In genomic region chr4:8267077-8267476, GRCh38 we compare ENCODE assay signal across 8 cellular contexts. TPM values are rescaled to one million over a fixed set of nuclear protein-coding genes. Genes with fewer than 3 reads are reported as not detected.
A peak's percentile ranks its signal among the peaks of the same experiment; 100 is the strongest.
DNase-seq lines count a peak whose midpoint lies in the region; ATAC-seq and TF ChIP-seq lines count a peak whose summit lies in the region.
"Had no signal": no experiment of that assay in that cellular context is flagged by ENCODE, and none has a peak within 500 bp of the region (broad histone marks: within the 10 kb centered on the region; RNA-seq: fewer than 3 reads in every experiment).

No MANE protein-coding gene starts in this region.

- H3K27me3 ChIP-seq in esophagus muscularis mucosa (peaks cover 0 to 12% (median 0%) of the 10 kb centered on the region in 4 donors), neutrophil (no peaks in the 10 kb centered on the region)

- TF ChIP-seq POLR2A in esophagus muscularis mucosa (IDR thresholded peaks at IDR 0.05; ENCODE audit: low read depth) = no peak

- H3K9me3 ChIP-seq in esophagus muscularis mucosa (no peaks in the 10 kb centered on the region), neutrophil (no peaks in the 10 kb centered on the region)

- intact Hi-C loops in esophagus muscularis mucosa (cut with DNase I) = no loop called here

- DNase-seq in GM12864 (ENCODE audit: low read depth) (no peak), esophagus muscularis mucosa (ENCODE audit: extremely low spot score) (no peak), C1 segment of cervical spinal cord (lab: John Stamatoyannopoulos, UW) (no peak)

- H3K4me3 ChIP-seq in GM12864 (ENCODE audit: low read depth, low read length) (no peak overlapping the region), esophagus muscularis mucosa (no peak overlapping the region), neutrophil (ENCODE audit: low read depth in 1 of 2, low read length in 1 of 2) (no peak overlapping the region)

- H3K36me3 ChIP-seq in esophagus muscularis mucosa (no peaks in the 10 kb centered on the region), neutrophil (no peaks in the 10 kb centered on the region)

- TF ChIP-seq CTCF in GM12864 (IDR thresholded peaks at IDR 0.05; ENCODE audit: low read depth, low read length, missing control alignments) (peak; percentile 74), esophagus muscularis mucosa (IDR thresholded peaks at IDR 0.05) (peak; percentile 62 to 79 (median 71)), neutrophil (IDR thresholded peaks at IDR 0.05) (peak; percentile 45)

- peak overlapping the region; percentile 32 to 58 (median 52) for H3K27ac ChIP-seq in esophagus muscularis mucosa (replicated peaks in 1 of 4)
- no peak overlapping the region for H3K27ac ChIP-seq in neutrophil

- no peak for TF ChIP-seq EP300 in esophagus muscularis mucosa (IDR thresholded peaks at IDR 0.05)

- 30% methylated on average over 9 of the region's 13 CpGs for WGBS in esophagus muscularis mucosa

- ATAC-seq in HG03442 (IDR thresholded peaks at IDR 0.05; ENCODE audit: unreplicated experiment) (peak; percentile 61), SK-N-SH treated with all-trans-retinoic acid at 6 μM for 48 hours (peak; percentile 79), HG03521 (IDR thresholded peaks at IDR 0.05; ENCODE audit: unreplicated experiment) (no peak)

- peaks cover 34 to 54% (median 47%) of the 10 kb centered on the region in 4 donors for H3K4me1 ChIP-seq in esophagus muscularis mucosa
- H3K4me1 ChIP-seq in neutrophil (ENCODE audit: control insufficient read depth in 1 of 2, insufficient read depth in 1 of 2, low read depth in 1 of 2, low read length in 1 of 2) = peaks cover 50 to 51% of the 10 kb centered on the region in 2 experiments

TF ChIP-seq in SK-N-SH treated with all-trans-retinoic acid at 6 μM for 48 hours, 23 proteins besides CTCF, POLR2A, EP300 and RAD21:
- TF ChIP-seq ISL1 (CRISPR knock-in tag; IDR thresholded peaks at IDR 0.05) = no peak
- TF ChIP-seq ZNF565 (CRISPR knock-in tag; conservative IDR thresholded peaks at IDR 0.05; ENCODE audit: low read depth) = no peak

RNA-seq across cellular contexts. Expression of gene HTRA3, which starts 2.5 kb away (rescaled TPM):
- total RNA-seq in esophagus muscularis mucosa = 10 to 100 TPM; 56.1 to 82.2 (median 67.2) TPM
- total RNA-seq: activated CD8-positive, alpha-beta memory T cell treated with anti-CD3 and anti-CD28 coated beads for 36 hours had no signal
